Comparison of ENCODE assay signal across 17 cellular contexts in the genomic region with DNA sequence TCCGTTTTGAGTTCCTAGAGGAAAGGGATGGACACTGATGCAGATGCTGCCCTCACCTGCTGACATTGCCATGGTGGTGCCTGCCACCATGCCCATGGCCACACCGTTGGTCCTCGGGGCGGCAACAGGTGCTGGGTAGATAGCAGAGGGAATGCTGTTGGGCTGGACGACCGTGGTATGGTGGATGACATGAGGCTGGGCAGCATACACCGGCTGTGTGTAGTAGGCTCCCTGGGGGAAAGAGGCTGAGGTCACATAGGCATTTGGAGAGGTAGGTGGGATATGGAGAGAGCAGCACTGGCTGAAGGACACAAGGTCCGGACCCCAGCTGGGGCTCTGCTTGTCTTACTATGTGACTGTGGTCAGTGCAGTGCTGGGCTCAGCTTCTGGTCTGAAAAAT.
"Had no signal": no experiment of that assay in that cellular context is flagged by ENCODE, and none has a peak within 500 bp of the region (broad histone marks: within the 10 kb centered on the region; RNA-seq: fewer than 3 reads in every experiment).

No MANE protein-coding gene starts in this region.

- H3K9me3 Mint-ChIP-seq: activated B cell treated with CpG ODN at 0.5 μM for 24 hours; activated CD4-positive, alpha-beta memory T cell treated with anti-CD3 and anti-CD28 coated beads for 36 hours; activated naive CD4-positive, alpha-beta T cell treated with anti-CD3 and anti-CD28 coated beads, Interleukin-2, amount 10 ng/mL, durations not matched to agents 7 days and 5 days; natural killer cell treated with Interleukin-12 subunit alpha and Interleukin-12 subunit beta and Interleukin-15 and Interleukin-18, amount 100 ng/mL, for 72 hours; stimulated activated naive CD8-positive, alpha-beta T cell treated with anti-CD3 and anti-CD28 coated beads, Interleukin-15, Interleukin-2, amounts not matched to agents 100 ng/mL and 50 ng/mL, for 24 hours had no signal

- H3K4me3 Mint-ChIP-seq: activated B cell treated with CpG ODN at 0.5 μM for 24 hours; activated CD4-positive, alpha-beta memory T cell treated with anti-CD3 and anti-CD28 coated beads for 36 hours; activated naive CD4-positive, alpha-beta T cell treated with anti-CD3 and anti-CD28 coated beads, Interleukin-2, amount 10 ng/mL, durations not matched to agents 7 days and 5 days; natural killer cell treated with Interleukin-12 subunit alpha and Interleukin-12 subunit beta and Interleukin-15 and Interleukin-18, amount 100 ng/mL, for 72 hours; stimulated activated naive CD8-positive, alpha-beta T cell treated with anti-CD3 and anti-CD28 coated beads, Interleukin-15, Interleukin-2, amounts not matched to agents 100 ng/mL and 50 ng/mL, for 24 hours had no signal

- H3K4me1 Mint-ChIP-seq: activated B cell treated with CpG ODN at 0.5 μM for 24 hours; activated naive CD4-positive, alpha-beta T cell treated with anti-CD3 and anti-CD28 coated beads, Interleukin-2, amount 10 ng/mL, durations not matched to agents 7 days and 5 days had no signal

- DNase-seq: activated B cell treated with CpG ODN at 0.5 μM for 24 hours; activated CD4-positive, alpha-beta memory T cell treated with anti-CD3 and anti-CD28 coated beads for 36 hours; activated CD4-positive, alpha-beta T cell treated with anti-CD3 and anti-CD28 coated beads for 4 hours; activated effector memory CD4-positive, alpha-beta T cell treated with Interleukin-2 at 50 U/mL for 16 hours; activated naive CD4-positive, alpha-beta T cell treated with anti-CD3 and anti-CD28 coated beads, Interleukin-2, amount 10 ng/mL, durations not matched to agents 7 days and 5 days; activated T-cell treated with anti-CD3 and anti-CD28 coated beads, Interleukin-2, amount 50 U/mL, for 1 hour; cerebellar nuclear complex; effector memory CD4-positive, alpha-beta T cell; foreskin fibroblast; mesendoderm; nucleus accumbens; sigmoid colon; spleen; stimulated activated CD8-positive, alpha-beta memory T cell treated with anti-CD3 and anti-CD28 coated beads, Interleukin-4, amount 100 ng/mL, for 48 hours; transverse colon had no signal

- H3K27ac Mint-ChIP-seq: activated B cell treated with CpG ODN at 0.5 μM for 24 hours; activated CD4-positive, alpha-beta memory T cell treated with anti-CD3 and anti-CD28 coated beads for 36 hours; activated naive CD4-positive, alpha-beta T cell treated with anti-CD3 and anti-CD28 coated beads, Interleukin-2, amount 10 ng/mL, durations not matched to agents 7 days and 5 days; natural killer cell treated with Interleukin-12 subunit alpha and Interleukin-12 subunit beta and Interleukin-15 and Interleukin-18, amount 100 ng/mL, for 72 hours; stimulated activated naive CD8-positive, alpha-beta T cell treated with anti-CD3 and anti-CD28 coated beads, Interleukin-15, Interleukin-2, amounts not matched to agents 100 ng/mL and 50 ng/mL, for 24 hours had no signal

- H3K27me3 Mint-ChIP-seq: activated B cell treated with CpG ODN at 0.5 μM for 24 hours; activated CD4-positive, alpha-beta memory T cell treated with anti-CD3 and anti-CD28 coated beads for 36 hours; activated naive CD4-positive, alpha-beta T cell treated with anti-CD3 and anti-CD28 coated beads, Interleukin-2, amount 10 ng/mL, durations not matched to agents 7 days and 5 days; natural killer cell treated with Interleukin-12 subunit alpha and Interleukin-12 subunit beta and Interleukin-15 and Interleukin-18, amount 100 ng/mL, for 72 hours; stimulated activated naive CD8-positive, alpha-beta T cell treated with anti-CD3 and anti-CD28 coated beads, Interleukin-15, Interleukin-2, amounts not matched to agents 100 ng/mL and 50 ng/mL, for 24 hours had no signal

- ATAC-seq: natural killer cell treated with Interleukin-12 subunit alpha and Interleukin-12 subunit beta and Interleukin-15 and Interleukin-18, amount 100 ng/mL, for 72 hours had no signal
